1 cellular context compared by ENCODE assay signal in the genomic region with DNA sequence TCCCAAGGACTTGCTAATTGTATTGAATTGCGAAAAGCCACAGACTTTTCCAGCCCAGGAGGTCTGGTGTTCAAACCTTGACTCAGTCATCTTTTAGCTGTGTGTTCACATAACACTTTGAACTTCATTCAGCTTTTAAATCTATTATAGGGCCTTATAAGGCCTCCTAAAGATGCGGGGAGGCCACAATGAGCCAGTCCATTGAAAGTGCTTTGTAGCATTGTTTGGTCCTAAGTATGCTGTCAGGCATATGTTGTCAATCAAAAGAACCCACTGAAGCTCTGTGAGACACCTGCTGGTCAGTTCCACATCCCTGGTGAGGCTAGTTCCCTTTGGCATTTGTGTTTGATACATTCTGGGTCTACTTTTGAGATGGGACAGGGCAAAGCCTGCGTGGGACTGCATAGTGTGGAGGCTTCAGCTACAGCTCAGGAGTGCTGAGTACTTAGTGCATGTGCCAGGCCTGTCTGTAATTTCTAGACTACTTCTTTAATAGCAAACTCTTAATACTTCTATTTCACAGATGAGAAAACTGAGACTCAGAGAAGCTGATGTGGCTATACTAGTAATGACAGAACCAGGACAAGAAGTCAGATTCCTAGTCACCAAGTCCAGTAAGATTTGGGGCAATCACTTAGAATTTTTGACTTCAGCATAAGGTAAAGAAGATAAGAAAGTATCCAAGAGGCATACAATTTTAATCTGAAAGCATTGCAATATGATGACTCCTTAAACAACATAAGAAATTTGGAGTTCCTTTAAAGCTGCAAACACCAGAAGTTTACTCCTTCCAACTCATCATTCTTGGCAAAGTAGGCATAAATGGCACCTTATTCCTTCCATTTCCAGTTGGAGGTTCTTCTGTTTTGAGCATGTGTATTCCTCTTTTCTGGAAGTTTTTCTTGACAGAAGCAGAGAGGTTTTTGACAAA.
TF ChIP-seq lines count a peak whose summit lies in the region.

No MANE protein-coding gene starts in this region.

TF ChIP-seq in H1, 55 proteins besides CTCF, POLR2A, EP300 and RAD21 (continued from another document):
- TF ChIP-seq, protein P1, sequence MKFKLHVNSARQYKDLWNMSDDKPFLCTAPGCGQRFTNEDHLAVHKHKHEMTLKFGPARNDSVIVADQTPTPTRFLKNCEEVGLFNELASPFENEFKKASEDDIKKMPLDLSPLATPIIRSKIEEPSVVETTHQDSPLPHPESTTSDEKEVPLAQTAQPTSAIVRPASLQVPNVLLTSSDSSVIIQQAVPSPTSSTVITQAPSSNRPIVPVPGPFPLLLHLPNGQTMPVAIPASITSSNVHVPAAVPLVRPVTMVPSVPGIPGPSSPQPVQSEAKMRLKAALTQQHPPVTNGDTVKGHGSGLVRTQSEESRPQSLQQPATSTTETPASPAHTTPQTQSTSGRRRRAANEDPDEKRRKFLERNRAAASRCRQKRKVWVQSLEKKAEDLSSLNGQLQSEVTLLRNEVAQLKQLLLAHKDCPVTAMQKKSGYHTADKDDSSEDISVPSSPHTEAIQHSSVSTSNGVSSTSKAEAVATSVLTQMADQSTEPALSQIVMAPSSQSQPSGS (IDR thresholded peaks at IDR 0.05; ENCODE audit: low read length), result no peak
- TF ChIP-seq GTF2F1 (IDR thresholded peaks at IDR 0.05; ENCODE audit: borderline replicate concordance, low read depth, low read length) (no peak), RFX5 (IDR thresholded peaks at IDR 0.05; ENCODE audit: borderline replicate concordance, low read depth, low read length) (no peak), TBP (IDR thresholded peaks at IDR 0.05; ENCODE audit: low read depth, low read length) (no peak), CBX5 (IDR thresholded peaks at IDR 0.05; ENCODE audit: low read depth, low read length) (no peak), CTBP2 (IDR thresholded peaks at IDR 0.05; ENCODE audit: borderline replicate concordance, insufficient read depth, insufficient read length, low read length) (no peak)
TF ChIP-seq in H1: peak in this region for 0.
